Comparison of ENCODE assay signal across 10 cellular contexts in the genomic region with DNA sequence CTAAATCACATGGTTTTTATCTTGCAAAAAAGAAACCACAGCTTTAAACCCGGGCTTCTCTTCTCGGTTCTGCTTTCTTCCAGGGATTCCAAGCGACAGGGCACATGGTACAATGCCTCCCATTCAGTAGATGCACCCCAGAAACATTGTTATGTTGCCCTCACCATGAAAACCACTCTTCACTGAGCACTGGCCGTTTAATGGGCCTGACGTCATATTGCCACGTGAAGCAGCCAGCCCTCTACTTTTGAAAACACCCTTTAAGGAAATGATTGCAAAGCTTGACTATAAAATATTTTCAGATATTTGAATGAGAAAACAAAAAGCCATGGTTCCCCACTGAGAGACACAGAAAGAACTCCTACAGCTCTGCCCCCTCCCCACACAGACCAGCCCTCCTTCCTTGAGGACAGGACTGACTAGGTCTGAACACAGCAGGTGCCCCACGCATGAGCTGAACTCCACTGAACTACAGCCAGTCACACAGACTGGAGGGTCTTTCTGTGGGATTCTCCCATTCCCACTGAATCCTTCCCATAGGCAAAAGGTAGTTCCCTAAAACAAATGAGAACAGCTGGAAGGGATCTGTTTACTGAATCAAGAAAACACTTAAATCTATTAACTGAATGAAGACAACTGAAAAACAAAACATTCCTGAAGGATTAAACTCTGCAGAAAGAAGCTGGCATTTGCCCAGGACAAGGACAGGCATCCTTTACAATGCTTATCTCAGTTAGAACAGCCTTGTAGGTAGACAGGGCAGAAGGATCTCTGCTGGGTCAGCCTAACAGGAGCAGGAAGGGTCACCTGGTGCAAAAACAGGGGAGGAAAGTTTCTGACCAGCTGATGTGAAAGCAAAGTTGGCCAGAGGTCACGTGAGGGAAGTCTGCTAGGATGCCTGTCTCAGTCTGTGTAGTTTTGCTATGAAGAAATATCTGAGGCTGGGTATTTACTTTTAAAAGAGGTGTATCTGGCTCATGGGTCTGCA.
A peak's percentile ranks its signal among the peaks of the same experiment; 100 is the strongest.
DNase-seq lines count a peak whose midpoint lies in the region; ATAC-seq, FAIRE-seq and TF ChIP-seq lines count a peak whose summit lies in the region.
"Had no signal": no experiment of that assay in that cellular context is flagged by ENCODE, and none has a peak within 500 bp of the region (broad histone marks: within the 10 kb centered on the region; RNA-seq: fewer than 3 reads in every experiment).

No MANE protein-coding gene starts in this region.

- DNase-seq in NOMO-1 treated with DMSO at 0.1 percent for 48 hours (lab: John Stamatoyannopoulos, UW; ENCODE audit: unreplicated experiment) (peak; percentile 14), NOMO-1 treated with dmso at 0.1 percent for 144 hours (lab: John Stamatoyannopoulos, UW; ENCODE audit: unreplicated experiment) (no peak), globus pallidus (ENCODE audit: low spot score) (peak; percentile 45), smooth muscle cell (lab: John Stamatoyannopoulos, UW; ENCODE audit: unreplicated experiment) (no peak), D721Med (ENCODE audit: insufficient read length, low spot score) (no peak), right cardiac atrium (no peak), inferior parietal cortex (ENCODE audit: extremely low spot score) (no peak)

- WGBS in smooth muscle cell (ENCODE audit: low lambda C conversion rate) = 33% methylated on average over 8 of the region's 8 CpGs
- WGBS in right cardiac atrium = 56% methylated on average over 8 of the region's 8 CpGs

- H3K36me3 ChIP-seq in smooth muscle cell (ENCODE audit: low read depth) = no peaks in the 10 kb centered on the region
- H3K36me3 ChIP-seq: gastroesophageal sphincter had no signal

- H3K4me2 ChIP-seq in smooth muscle cell = peak overlapping the region; percentile 19

- no peak overlapping the region for H2AFZ ChIP-seq in smooth muscle cell (ENCODE audit: low read depth)

- no peaks in the 10 kb centered on the region for H3K27me3 ChIP-seq in smooth muscle cell (ENCODE audit: low read depth)
- no peaks in the 10 kb centered on the region for H3K27me3 ChIP-seq in right cardiac atrium (ENCODE audit: control insufficient read depth, insufficient read depth)
- H3K27me3 ChIP-seq: gastroesophageal sphincter had no signal

- H3K9me3 ChIP-seq in smooth muscle cell (replicated peaks; ENCODE audit: low read depth) (no peaks in the 10 kb centered on the region), right cardiac atrium (ENCODE audit: control insufficient read depth, low read length) (no peaks in the 10 kb centered on the region)
- H3K9me3 ChIP-seq: gastroesophageal sphincter had no signal

- H3F3A ChIP-seq in smooth muscle cell (ENCODE audit: low read depth) = no peaks in the 10 kb centered on the region

- ATAC-seq in SK-N-SH treated with all-trans-retinoic acid at 6 μM for 48 hours (peak; percentile 13), right cardiac atrium (no peak)
- ATAC-seq: gastroesophageal sphincter had no signal

- TF ChIP-seq CTCF in smooth muscle cell (IDR thresholded peaks at IDR 0.05; ENCODE audit: borderline replicate concordance, insufficient read depth, poor library complexity, severe bottlenecking) = no peak
- no peak for TF ChIP-seq CTCF in D721Med (IDR thresholded peaks at IDR 0.05; ENCODE audit: insufficient read depth, missing control alignments)

- H3K79me2 ChIP-seq in smooth muscle cell (ENCODE audit: low read depth) = no peaks in the 10 kb centered on the region

- H3K27ac ChIP-seq in smooth muscle cell (ENCODE audit: low read depth) (peak overlapping the region; percentile 25), right cardiac atrium (ENCODE audit: low read length) (no peak overlapping the region)
- H3K27ac ChIP-seq: gastroesophageal sphincter had no signal

- no peak overlapping the region for H3K4me3 ChIP-seq in smooth muscle cell
- no peak overlapping the region for H3K4me3 ChIP-seq in right cardiac atrium (ENCODE audit: low read length)
- H3K4me3 ChIP-seq: gastroesophageal sphincter had no signal

- H3K4me1 ChIP-seq in smooth muscle cell (ENCODE audit: low read depth) = peaks cover 13% of the 10 kb centered on the region
- H3K4me1 ChIP-seq in right cardiac atrium (ENCODE audit: control insufficient read depth, insufficient read depth, low read length) = peaks cover 2% of the 10 kb centered on the region

- H4K20me1 ChIP-seq in smooth muscle cell (ENCODE audit: low read depth) = no peaks in the 10 kb centered on the region

- FAIRE-seq in D721Med (lab: Jason Lieb, UNC) = no peak
- FAIRE-seq: A204.1 had no signal

- intact Hi-C loops in right cardiac atrium (cut with DNase I) = no loop called here

- no peak overlapping the region for H3K9ac ChIP-seq in smooth muscle cell (ENCODE audit: low read depth)

TF ChIP-seq in SK-N-SH treated with all-trans-retinoic acid at 6 μM for 48 hours, 23 proteins besides CTCF, POLR2A, EP300 and RAD21:
- no peak for TF ChIP-seq OSR1 (CRISPR knock-in tag; IDR thresholded peaks at IDR 0.05)
- 0 out of 2 replicates have a peak, but pooled peaks have one; percentile 27 for TF ChIP-seq ZFP3 (CRISPR knock-in tag; IDR thresholded peaks at IDR 0.05)
- TF ChIP-seq, protein P1, sequence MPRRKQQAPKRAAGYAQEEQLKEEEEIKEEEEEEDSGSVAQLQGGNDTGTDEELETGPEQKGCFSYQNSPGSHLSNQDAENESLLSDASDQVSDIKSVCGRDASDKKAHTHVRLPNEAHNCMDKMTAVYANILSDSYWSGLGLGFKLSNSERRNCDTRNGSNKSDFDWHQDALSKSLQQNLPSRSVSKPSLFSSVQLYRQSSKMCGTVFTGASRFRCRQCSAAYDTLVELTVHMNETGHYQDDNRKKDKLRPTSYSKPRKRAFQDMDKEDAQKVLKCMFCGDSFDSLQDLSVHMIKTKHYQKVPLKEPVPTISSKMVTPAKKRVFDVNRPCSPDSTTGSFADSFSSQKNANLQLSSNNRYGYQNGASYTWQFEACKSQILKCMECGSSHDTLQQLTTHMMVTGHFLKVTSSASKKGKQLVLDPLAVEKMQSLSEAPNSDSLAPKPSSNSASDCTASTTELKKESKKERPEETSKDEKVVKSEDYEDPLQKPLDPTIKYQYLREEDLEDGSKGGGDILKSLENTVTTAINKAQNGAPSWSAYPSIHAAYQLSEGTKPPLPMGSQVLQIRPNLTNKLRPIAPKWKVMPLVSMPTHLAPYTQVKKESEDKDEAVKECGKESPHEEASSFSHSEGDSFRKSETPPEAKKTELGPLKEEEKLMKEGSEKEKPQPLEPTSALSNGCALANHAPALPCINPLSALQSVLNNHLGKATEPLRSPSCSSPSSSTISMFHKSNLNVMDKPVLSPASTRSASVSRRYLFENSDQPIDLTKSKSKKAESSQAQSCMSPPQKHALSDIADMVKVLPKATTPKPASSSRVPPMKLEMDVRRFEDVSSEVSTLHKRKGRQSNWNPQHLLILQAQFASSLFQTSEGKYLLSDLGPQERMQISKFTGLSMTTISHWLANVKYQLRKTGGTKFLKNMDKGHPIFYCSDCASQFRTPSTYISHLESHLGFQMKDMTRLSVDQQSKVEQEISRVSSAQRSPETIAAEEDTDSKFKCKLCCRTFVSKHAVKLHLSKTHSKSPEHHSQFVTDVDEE (CRISPR knock-in tag; IDR thresholded peaks at IDR 0.05) = no peak
- no peak for TF ChIP-seq RARB (CRISPR knock-in tag; IDR thresholded peaks at IDR 0.05)
- no peak for TF ChIP-seq ZNF70 (CRISPR knock-in tag; IDR thresholded peaks at IDR 0.05)
- TF ChIP-seq SNAI2 (CRISPR knock-in tag; IDR thresholded peaks at IDR 0.05) = no peak
- no peak for TF ChIP-seq ZC3H10 (CRISPR knock-in tag; IDR thresholded peaks at IDR 0.05)
TF ChIP-seq in SK-N-SH treated with all-trans-retinoic acid at 6 μM for 48 hours: peak in this region for 1.

Comparison
In these comparisons a context has a peak if more than half of its experiments do, and no peak if none do; other contexts are left out.
1. DNase-seq: peak in NOMO-1 treated with DMSO at 0.1 percent for 48 hours (single experiment) and globus pallidus (single experiment); none in NOMO-1 treated with dmso at 0.1 percent for 144 hours (single experiment), smooth muscle cell (single experiment), D721Med (single experiment), right cardiac atrium (0 of 3) and inferior parietal cortex (single experiment).